Comparison of ENCODE assay signal across 26 cellular contexts in genomic region chr4:135533053-135533452, GRCh38.
"Had no signal": no experiment of that assay in that cellular context is flagged by ENCODE, and none has a peak within 500 bp of the region (broad histone marks: within the 10 kb centered on the region; RNA-seq: fewer than 3 reads in every experiment).

No MANE protein-coding gene starts in this region.

- ATAC-seq: heart right ventricle; left cardiac atrium; left lung; naive thymus-derived CD8-positive, alpha-beta T cell; psoas muscle; right cardiac atrium; stimulated activated effector memory CD8-positive, alpha-beta T cell treated with anti-CD3 and anti-CD28 coated beads, Interleukin-12 subunit alpha, Interleukin-12 subunit beta, amount 100 ng/mL, for 72 hours had no signal

- H3K27ac ChIP-seq: esophagus muscularis mucosa, heart right ventricle, left lung, psoas muscle, sigmoid colon, stomach, thyroid gland, vagina had no signal

- H3K36me3 ChIP-seq: esophagus muscularis mucosa, heart right ventricle, left lung, sigmoid colon, stomach, thyroid gland, vagina had no signal

- H3K4me1 ChIP-seq: esophagus muscularis mucosa, heart right ventricle, left lung, psoas muscle, sigmoid colon, stomach, thyroid gland, vagina had no signal

- H3K4me3 ChIP-seq: esophagus muscularis mucosa, heart right ventricle, left lung, psoas muscle, sigmoid colon, stomach, thyroid gland, vagina had no signal

- H3K27me3 ChIP-seq: esophagus muscularis mucosa, heart right ventricle, left lung, sigmoid colon, stomach, thyroid gland, vagina had no signal

- DNase-seq: dermis blood vessel endothelial cell; effector memory CD4-positive, alpha-beta T cell; foreskin melanocyte; glutamatergic neuron; heart right ventricle; hippocampal formation; left cardiac atrium; left lung; mesenchymal stem cell; midbrain; naive thymus-derived CD8-positive, alpha-beta T cell; nephron progenitor cell; nucleus accumbens; posterior cingulate gyrus; psoas muscle; right cardiac atrium; sigmoid colon; stimulated activated CD4-positive, alpha-beta T cell treated with anti-CD3 and anti-CD28 coated beads, Interleukin-2, amount 100 ng/mL, for 24 hours; stimulated activated CD4-positive, alpha-beta T cell treated with anti-CD3 and anti-CD28 coated beads, Interleukin-4, amount 100 ng/mL, for 24 hours; stimulated activated naive CD4-positive, alpha-beta T cell treated with Interleukin-2 at 50 U/mL for 16 hours; stomach; thyroid gland; trophoblast cell had no signal
